In genomic region chr20:31608256-31608980, GRCh38 we compare ENCODE assay signal across 8 cellular contexts. TPM values are rescaled to one million over a fixed set of nuclear protein-coding genes. Genes with fewer than 3 reads are reported as not detected.
DNase-seq lines count a peak whose midpoint lies in the region.

No MANE protein-coding gene starts in this region.

- H3K9me3 ChIP-seq in ectodermal cell (ENCODE audit: control insufficient read depth, low read length), result no peaks in the 10 kb centered on the region

- H3K27ac ChIP-seq in ectodermal cell (ENCODE audit: insufficient read depth, low read depth, low read length, poor library complexity, severe bottlenecking), result no peak overlapping the region
- peak overlapping the region; percentile 92 for H3K27ac ChIP-seq in urinary bladder (ENCODE audit: low read depth)

- H3K4me1 ChIP-seq in ectodermal cell (ENCODE audit: control insufficient read depth, insufficient read depth, low read length) (peaks cover 19% of the 10 kb centered on the region), urinary bladder (ENCODE audit: insufficient read depth) (peaks cover 1% of the 10 kb centered on the region)

- H3K36me3 ChIP-seq in ectodermal cell (ENCODE audit: control insufficient read depth, insufficient read depth, low read length), result no peaks in the 10 kb centered on the region
- H3K36me3 ChIP-seq in urinary bladder (ENCODE audit: insufficient read depth), result no peaks in the 10 kb centered on the region

- H3K4me3 ChIP-seq in ectodermal cell (ENCODE audit: insufficient read depth, low read depth, low read length) (peak overlapping the region; percentile 81), urinary bladder (ENCODE audit: low read depth, low read length) (peak overlapping the region; percentile 77)

- peaks cover 39% of the 10 kb centered on the region for H3K27me3 ChIP-seq in ectodermal cell (ENCODE audit: control insufficient read depth, insufficient read depth, low read length, poor library complexity, severe bottlenecking)

- DNase-seq in HK-2 (ENCODE audit: unreplicated experiment) (peak; percentile 96), NCI-H526 treated with DMSO at 0.1 percent for 48 hours (lab: John Stamatoyannopoulos, UW) (peak; percentile 95), medulla oblongata (ENCODE audit: extremely low spot score) (peak; percentile 69)
- no peak for DNase-seq in activated CD4-positive, alpha-beta T cell treated with anti-CD3 and anti-CD28 coated beads, Interleukin-2, amount 50 U/mL, for 1 hour
- no peak for DNase-seq in stimulated activated CD4-positive, alpha-beta T cell treated with anti-CD3 and anti-CD28 coated beads, Interleukin-4, amount 100 ng/mL, for 24 hours
- no peak for DNase-seq in activated CD4-positive, CD25-positive, alpha-beta regulatory T cell (lab: John Stamatoyannopoulos, UW)

- 16 to 17% methylated on average over 46 of the region's 46 CpGs for WGBS in ectodermal cell, 2 experiments
- WGBS in urinary bladder, result 19% methylated on average over 46 of the region's 46 CpGs

RNA-seq across cellular contexts. Expression of gene ID1, which starts 3.3 kb away (rescaled TPM):
- 131 TPM for polyA plus RNA-seq in ectodermal cell (2013, experiment 1 of 4)
- 104 TPM for polyA plus RNA-seq in ectodermal cell (2013, experiment 2 of 4)
- polyA plus RNA-seq in ectodermal cell (2013, experiment 3 of 4), result 135 TPM
- 152 TPM for polyA plus RNA-seq in ectodermal cell (2013, experiment 4 of 4)
- total RNA-seq in urinary bladder, result 500 TPM
- polyA plus RNA-seq in urinary bladder, result 683 TPM

RNA-seq across cellular contexts. Expression of gene COX4I2, which starts 29.3 kb away (rescaled TPM):
- polyA plus RNA-seq in ectodermal cell (2013, experiment 1 of 4), result not detected
- polyA plus RNA-seq in ectodermal cell (2013, experiment 2 of 4), result not detected
- polyA plus RNA-seq in ectodermal cell (2013, experiment 3 of 4), result not detected
- polyA plus RNA-seq in ectodermal cell (2013, experiment 4 of 4), result not detected
- 4.8 TPM for total RNA-seq in urinary bladder
- polyA plus RNA-seq in urinary bladder, result 10.1 TPM

Comparison
In these comparisons a context has a peak if more than half of its experiments do, and no peak if none do; other contexts are left out.
1. DNase-seq: peak in HK-2 (single experiment), NCI-H526 treated with DMSO at 0.1 percent for 48 hours (single experiment) and medulla oblongata (single experiment); none in activated CD4-positive, alpha-beta T cell treated with anti-CD3 and anti-CD28 coated beads, Interleukin-2, amount 50 U/mL, for 1 hour (single experiment), stimulated activated CD4-positive, alpha-beta T cell treated with anti-CD3 and anti-CD28 coated beads, Interleukin-4, amount 100 ng/mL, for 24 hours (single experiment) and activated CD4-positive, CD25-positive, alpha-beta regulatory T cell (0 of 4).